Comparison of ENCODE assay signal across 1 cellular context in genomic region chrX:136674270-136674986, GRCh38.
TF ChIP-seq lines count a peak whose summit lies in the region.

No MANE protein-coding gene starts in this region.

TF ChIP-seq in GM23338, 12 proteins besides CTCF, POLR2A, EP300 and RAD21:
- TF ChIP-seq, protein P1, sequence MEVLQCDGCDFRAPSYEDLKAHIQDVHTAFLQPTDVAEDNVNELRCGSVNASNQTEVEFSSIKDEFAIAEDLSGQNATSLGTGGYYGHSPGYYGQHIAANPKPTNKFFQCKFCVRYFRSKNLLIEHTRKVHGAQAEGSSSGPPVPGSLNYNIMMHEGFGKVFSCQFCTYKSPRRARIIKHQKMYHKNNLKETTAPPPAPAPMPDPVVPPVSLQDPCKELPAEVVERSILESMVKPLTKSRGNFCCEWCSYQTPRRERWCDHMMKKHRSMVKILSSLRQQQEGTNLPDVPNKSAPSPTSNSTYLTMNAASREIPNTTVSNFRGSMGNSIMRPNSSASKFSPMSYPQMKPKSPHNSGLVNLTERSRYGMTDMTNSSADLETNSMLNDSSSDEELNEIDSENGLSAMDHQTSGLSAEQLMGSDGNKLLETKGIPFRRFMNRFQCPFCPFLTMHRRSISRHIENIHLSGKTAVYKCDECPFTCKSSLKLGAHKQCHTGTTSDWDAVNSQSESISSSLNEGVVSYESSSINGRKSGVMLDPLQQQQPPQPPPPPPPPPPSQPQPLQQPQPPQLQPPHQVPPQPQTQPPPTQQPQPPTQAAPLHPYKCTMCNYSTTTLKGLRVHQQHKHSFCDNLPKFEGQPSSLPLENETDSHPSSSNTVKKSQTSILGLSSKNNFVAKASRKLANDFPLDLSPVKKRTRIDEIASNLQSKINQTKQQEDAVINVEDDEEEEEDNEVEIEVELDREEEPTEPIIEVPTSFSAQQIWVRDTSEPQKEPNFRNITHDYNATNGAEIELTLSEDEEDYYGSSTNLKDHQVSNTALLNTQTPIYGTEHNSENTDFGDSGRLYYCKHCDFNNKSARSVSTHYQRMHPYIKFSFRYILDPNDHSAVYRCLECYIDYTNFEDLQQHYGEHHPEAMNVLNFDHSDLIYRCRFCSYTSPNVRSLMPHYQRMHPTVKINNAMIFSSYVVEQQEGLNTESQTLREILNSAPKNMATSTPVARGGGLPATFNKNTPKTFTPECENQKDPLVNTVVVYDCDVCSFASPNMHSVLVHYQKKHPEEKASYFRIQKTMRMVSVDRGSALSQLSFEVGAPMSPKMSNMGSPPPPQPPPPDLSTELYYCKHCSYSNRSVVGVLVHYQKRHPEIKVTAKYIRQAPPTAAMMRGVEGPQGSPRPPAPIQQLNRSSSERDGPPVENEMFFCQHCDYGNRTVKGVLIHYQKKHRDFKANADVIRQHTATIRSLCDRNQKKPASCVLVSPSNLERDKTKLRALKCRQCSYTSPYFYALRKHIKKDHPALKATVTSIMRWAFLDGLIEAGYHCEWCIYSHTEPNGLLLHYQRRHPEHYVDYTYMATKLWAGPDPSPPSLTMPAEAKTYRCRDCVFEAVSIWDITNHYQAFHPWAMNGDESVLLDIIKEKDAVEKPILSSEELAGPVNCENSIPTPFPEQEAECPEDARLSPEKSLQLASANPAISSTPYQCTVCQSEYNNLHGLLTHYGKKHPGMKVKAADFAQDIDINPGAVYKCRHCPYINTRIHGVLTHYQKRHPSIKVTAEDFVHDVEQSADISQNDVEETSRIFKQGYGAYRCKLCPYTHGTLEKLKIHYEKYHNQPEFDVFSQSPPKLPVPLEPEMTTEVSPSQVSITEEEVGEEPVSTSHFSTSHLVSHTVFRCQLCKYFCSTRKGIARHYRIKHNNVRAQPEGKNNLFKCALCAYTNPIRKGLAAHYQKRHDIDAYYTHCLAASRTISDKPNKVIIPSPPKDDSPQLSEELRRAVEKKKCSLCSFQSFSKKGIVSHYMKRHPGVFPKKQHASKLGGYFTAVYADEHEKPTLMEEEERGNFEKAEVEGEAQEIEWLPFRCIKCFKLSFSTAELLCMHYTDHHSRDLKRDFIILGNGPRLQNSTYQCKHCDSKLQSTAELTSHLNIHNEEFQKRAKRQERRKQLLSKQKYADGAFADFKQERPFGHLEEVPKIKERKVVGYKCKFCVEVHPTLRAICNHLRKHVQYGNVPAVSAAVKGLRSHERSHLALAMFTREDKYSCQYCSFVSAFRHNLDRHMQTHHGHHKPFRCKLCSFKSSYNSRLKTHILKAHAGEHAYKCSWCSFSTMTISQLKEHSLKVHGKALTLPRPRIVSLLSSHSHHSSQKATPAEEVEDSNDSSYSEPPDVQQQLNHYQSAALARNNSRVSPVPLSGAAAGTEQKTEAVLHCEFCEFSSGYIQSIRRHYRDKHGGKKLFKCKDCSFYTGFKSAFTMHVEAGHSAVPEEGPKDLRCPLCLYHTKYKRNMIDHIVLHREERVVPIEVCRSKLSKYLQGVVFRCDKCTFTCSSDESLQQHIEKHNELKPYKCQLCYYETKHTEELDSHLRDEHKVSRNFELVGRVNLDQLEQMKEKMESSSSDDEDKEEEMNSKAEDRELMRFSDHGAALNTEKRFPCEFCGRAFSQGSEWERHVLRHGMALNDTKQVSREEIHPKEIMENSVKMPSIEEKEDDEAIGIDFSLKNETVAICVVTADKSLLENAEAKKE (CRISPR knock-in tag; IDR thresholded peaks at IDR 0.05): no peak
- TF ChIP-seq STAT1 (IDR thresholded peaks at IDR 0.05; ENCODE audit: unreplicated experiment) (no peak), ETS1 (IDR thresholded peaks at IDR 0.05) (no peak), POLR2AphosphoS5 (IDR thresholded peaks at IDR 0.05; ENCODE audit: low read depth) (no peak), EZH2 (IDR thresholded peaks at IDR 0.05; ENCODE audit: low read depth, unreplicated experiment) (no peak), REST (IDR thresholded peaks at IDR 0.05; ENCODE audit: unreplicated experiment) (no peak), ZNF114 (CRISPR knock-in tag; IDR thresholded peaks at IDR 0.05) (no peak), ZNF331 (CRISPR knock-in tag; IDR thresholded peaks at IDR 0.05; ENCODE audit: low read depth) (no peak), NANOG (IDR thresholded peaks at IDR 0.05; ENCODE audit: borderline replicate concordance) (no peak), JUNB (IDR thresholded peaks at IDR 0.05; ENCODE audit: unreplicated experiment) (no peak), CREB1 (CRISPR knock-in tag; IDR thresholded peaks at IDR 0.05; ENCODE audit: low read depth) (no peak), EZH2phosphoT487 (IDR thresholded peaks at IDR 0.05; ENCODE audit: unreplicated experiment) (no peak)
